1 cellular context compared by ENCODE assay signal in the genomic region with DNA sequence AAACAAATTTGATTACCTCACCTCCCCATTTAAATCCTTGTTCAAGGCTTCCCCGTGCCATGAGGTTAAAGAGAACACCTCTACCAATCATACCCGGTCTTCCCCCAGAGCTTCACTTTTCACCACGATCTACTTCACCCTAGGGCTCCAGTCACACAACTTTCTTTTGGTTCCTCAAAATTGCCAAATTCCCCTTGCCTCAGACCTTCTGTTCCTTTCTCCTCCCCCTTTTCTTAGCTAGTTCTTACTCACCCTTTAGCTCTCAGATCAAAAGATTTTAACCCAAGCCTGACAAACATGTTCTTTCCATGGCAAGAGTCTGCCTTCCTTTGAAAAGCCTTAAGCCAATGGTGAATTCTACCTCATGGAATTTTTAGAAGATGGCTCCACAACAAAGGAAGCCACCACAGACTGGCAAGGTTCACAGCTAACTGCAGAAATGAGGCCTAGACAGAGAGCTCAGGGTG.
TF ChIP-seq lines count a peak whose summit lies in the region.

No MANE protein-coding gene starts in this region.

TF ChIP-seq in HCT116, 20 proteins besides CTCF, POLR2A, EP300 and RAD21 (continued from another document):
- TF ChIP-seq, protein P1, sequence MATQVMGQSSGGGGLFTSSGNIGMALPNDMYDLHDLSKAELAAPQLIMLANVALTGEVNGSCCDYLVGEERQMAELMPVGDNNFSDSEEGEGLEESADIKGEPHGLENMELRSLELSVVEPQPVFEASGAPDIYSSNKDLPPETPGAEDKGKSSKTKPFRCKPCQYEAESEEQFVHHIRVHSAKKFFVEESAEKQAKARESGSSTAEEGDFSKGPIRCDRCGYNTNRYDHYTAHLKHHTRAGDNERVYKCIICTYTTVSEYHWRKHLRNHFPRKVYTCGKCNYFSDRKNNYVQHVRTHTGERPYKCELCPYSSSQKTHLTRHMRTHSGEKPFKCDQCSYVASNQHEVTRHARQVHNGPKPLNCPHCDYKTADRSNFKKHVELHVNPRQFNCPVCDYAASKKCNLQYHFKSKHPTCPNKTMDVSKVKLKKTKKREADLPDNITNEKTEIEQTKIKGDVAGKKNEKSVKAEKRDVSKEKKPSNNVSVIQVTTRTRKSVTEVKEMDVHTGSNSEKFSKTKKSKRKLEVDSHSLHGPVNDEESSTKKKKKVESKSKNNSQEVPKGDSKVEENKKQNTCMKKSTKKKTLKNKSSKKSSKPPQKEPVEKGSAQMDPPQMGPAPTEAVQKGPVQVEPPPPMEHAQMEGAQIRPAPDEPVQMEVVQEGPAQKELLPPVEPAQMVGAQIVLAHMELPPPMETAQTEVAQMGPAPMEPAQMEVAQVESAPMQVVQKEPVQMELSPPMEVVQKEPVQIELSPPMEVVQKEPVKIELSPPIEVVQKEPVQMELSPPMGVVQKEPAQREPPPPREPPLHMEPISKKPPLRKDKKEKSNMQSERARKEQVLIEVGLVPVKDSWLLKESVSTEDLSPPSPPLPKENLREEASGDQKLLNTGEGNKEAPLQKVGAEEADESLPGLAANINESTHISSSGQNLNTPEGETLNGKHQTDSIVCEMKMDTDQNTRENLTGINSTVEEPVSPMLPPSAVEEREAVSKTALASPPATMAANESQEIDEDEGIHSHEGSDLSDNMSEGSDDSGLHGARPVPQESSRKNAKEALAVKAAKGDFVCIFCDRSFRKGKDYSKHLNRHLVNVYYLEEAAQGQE (IDR thresholded peaks at IDR 0.05; ENCODE audit: low read depth): no peak
- TF ChIP-seq ZNF274 (IDR thresholded peaks at IDR 0.05; ENCODE audit: low read depth, low read length) (no peak), EZH2 (IDR thresholded peaks at IDR 0.05) (no peak), TCF7L2 (IDR thresholded peaks at IDR 0.05; ENCODE audit: borderline replicate concordance, extremely low read depth, insufficient read depth, insufficient read length) (peak; percentile 17), EGR1 (IDR thresholded peaks at IDR 0.05; ENCODE audit: low read depth) (0 out of 2 replicates have a peak, but pooled peaks have one; percentile 12), ZFX (IDR thresholded peaks at IDR 0.05) (no peak), SRF (IDR thresholded peaks at IDR 0.05; ENCODE audit: low read depth) (no peak), POLR2AphosphoS5 (IDR thresholded peaks at IDR 0.05; ENCODE audit: low read depth, low read length) (no peak), SIN3A (IDR thresholded peaks at IDR 0.05; ENCODE audit: low read depth) (no peak), SP1 (IDR thresholded peaks at IDR 0.05; ENCODE audit: low read depth) (peak; percentile 51)
